In the genomic region with DNA sequence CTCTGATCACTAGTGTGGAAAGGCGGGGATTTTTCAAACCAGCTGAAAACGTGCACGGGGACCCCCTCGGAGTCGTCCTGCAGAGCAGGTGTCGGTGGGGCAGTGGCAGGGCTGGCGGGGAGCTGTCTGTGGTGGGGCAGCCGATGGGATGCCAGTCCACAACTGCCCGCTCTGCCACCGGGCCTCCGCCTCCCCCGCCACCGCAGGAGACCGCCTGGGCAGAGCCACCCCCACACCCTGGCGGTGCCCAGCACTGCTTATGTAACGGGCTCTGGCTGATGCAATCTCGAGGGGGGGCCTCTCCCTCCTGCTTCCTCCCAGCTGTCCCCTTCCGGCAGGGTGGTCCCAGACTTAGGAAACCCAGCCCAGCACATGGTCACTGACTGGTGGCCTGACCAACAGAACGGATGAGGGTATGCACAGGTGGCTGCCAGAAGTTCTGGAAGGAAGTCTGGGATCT, we compare ENCODE assay signal across 2 cellular contexts.
A peak's percentile ranks its signal among the peaks of the same experiment; 100 is the strongest.
TF ChIP-seq lines count a peak whose summit lies in the region.

No MANE protein-coding gene starts in this region.

TF ChIP-seq in HepG2, 621 proteins besides CTCF, POLR2A, EP300 and RAD21 (continues in another document):
- TF ChIP-seq, protein P1, sequence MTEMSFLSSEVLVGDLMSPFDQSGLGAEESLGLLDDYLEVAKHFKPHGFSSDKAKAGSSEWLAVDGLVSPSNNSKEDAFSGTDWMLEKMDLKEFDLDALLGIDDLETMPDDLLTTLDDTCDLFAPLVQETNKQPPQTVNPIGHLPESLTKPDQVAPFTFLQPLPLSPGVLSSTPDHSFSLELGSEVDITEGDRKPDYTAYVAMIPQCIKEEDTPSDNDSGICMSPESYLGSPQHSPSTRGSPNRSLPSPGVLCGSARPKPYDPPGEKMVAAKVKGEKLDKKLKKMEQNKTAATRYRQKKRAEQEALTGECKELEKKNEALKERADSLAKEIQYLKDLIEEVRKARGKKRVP (CRISPR knock-in tag; IDR thresholded peaks at IDR 0.05), result peak in 1 of 2 experiments; percentile 95; a peak in 2 of 4 replicates
- TF ChIP-seq TAF15 (IDR thresholded peaks at IDR 0.05; ENCODE audit: low read depth, low read length, poor library complexity, severe bottlenecking) (no peak), KDM1A (CRISPR knock-in tag; IDR thresholded peaks at IDR 0.05) (no peak), CEBPG (CRISPR knock-in tag; IDR thresholded peaks at IDR 0.05) (peak; percentile 57), ZNF543 (CRISPR knock-in tag; IDR thresholded peaks at IDR 0.05) (no peak), ZNF839 (CRISPR knock-in tag; IDR thresholded peaks at IDR 0.05; ENCODE audit: borderline replicate concordance) (no peak), GFI1 (CRISPR knock-in tag; IDR thresholded peaks at IDR 0.05; ENCODE audit: borderline replicate concordance) (no peak), ZNF572 (CRISPR knock-in tag; IDR thresholded peaks at IDR 0.05) (no peak), ZMYM3 (CRISPR knock-in tag; IDR thresholded peaks at IDR 0.05) (no peak), HNRNPL (IDR thresholded peaks at IDR 0.05; ENCODE audit: low read depth, low read length) (0 out of 2 replicates have a peak, but pooled peaks have one; percentile 36)
- TF ChIP-seq, protein P2, sequence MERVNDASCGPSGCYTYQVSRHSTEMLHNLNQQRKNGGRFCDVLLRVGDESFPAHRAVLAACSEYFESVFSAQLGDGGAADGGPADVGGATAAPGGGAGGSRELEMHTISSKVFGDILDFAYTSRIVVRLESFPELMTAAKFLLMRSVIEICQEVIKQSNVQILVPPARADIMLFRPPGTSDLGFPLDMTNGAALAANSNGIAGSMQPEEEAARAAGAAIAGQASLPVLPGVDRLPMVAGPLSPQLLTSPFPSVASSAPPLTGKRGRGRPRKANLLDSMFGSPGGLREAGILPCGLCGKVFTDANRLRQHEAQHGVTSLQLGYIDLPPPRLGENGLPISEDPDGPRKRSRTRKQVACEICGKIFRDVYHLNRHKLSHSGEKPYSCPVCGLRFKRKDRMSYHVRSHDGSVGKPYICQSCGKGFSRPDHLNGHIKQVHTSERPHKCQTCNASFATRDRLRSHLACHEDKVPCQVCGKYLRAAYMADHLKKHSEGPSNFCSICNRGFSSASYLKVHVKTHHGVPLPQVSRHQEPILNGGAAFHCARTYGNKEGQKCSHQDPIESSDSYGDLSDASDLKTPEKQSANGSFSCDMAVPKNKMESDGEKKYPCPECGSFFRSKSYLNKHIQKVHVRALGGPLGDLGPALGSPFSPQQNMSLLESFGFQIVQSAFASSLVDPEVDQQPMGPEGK (CRISPR knock-in tag; IDR thresholded peaks at IDR 0.05), result peak; percentile 55; the same call in 1 of the 2 replicates
- TF ChIP-seq, protein P3, sequence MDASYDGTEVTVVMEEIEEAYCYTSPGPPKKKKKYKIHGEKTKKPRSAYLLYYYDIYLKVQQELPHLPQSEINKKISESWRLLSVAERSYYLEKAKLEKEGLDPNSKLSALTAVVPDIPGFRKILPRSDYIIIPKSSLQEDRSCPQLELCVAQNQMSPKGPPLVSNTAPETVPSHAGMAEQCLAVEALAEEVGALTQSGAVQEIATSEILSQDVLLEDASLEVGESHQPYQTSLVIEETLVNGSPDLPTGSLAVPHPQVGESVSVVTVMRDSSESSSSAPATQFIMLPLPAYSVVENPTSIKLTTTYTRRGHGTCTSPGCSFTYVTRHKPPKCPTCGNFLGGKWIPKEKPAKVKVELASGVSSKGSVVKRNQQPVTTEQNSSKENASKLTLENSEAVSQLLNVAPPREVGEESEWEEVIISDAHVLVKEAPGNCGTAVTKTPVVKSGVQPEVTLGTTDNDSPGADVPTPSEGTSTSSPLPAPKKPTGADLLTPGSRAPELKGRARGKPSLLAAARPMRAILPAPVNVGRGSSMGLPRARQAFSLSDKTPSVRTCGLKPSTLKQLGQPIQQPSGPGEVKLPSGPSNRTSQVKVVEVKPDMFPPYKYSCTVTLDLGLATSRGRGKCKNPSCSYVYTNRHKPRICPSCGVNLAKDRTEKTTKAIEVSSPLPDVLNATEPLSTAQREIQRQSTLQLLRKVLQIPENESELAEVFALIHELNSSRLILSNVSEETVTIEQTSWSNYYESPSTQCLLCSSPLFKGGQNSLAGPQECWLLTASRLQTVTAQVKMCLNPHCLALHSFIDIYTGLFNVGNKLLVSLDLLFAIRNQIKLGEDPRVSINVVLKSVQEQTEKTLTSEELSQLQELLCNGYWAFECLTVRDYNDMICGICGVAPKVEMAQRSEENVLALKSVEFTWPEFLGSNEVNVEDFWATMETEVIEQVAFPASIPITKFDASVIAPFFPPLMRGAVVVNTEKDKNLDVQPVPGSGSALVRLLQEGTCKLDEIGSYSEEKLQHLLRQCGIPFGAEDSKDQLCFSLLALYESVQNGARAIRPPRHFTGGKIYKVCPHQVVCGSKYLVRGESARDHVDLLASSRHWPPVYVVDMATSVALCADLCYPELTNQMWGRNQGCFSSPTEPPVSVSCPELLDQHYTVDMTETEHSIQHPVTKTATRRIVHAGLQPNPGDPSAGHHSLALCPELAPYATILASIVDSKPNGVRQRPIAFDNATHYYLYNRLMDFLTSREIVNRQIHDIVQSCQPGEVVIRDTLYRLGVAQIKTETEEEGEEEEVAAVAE (CRISPR knock-in tag; IDR thresholded peaks at IDR 0.05; ENCODE audit: borderline replicate concordance), result no peak
- TF ChIP-seq, protein P4, sequence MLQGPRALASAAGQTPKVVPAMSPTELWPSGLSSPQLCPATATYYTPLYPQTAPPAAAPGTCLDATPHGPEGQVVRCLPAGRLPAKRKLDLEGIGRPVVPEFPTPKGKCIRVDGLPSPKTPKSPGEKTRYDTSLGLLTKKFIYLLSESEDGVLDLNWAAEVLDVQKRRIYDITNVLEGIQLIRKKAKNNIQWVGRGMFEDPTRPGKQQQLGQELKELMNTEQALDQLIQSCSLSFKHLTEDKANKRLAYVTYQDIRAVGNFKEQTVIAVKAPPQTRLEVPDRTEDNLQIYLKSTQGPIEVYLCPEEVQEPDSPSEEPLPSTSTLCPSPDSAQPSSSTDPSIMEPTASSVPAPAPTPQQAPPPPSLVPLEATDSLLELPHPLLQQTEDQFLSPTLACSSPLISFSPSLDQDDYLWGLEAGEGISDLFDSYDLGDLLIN (CRISPR knock-in tag; IDR thresholded peaks at IDR 0.05; ENCODE audit: borderline replicate concordance), result no peak

TF ChIP-seq in WTC11, 78 proteins besides CTCF, POLR2A, EP300 and RAD21:
- TF ChIP-seq GABPB1 (CRISPR knock-in tag; IDR thresholded peaks at IDR 0.05), result peak; percentile 96
- TF ChIP-seq USF1 (CRISPR knock-in tag; IDR thresholded peaks at IDR 0.05), result no peak
